In the genomic region with DNA sequence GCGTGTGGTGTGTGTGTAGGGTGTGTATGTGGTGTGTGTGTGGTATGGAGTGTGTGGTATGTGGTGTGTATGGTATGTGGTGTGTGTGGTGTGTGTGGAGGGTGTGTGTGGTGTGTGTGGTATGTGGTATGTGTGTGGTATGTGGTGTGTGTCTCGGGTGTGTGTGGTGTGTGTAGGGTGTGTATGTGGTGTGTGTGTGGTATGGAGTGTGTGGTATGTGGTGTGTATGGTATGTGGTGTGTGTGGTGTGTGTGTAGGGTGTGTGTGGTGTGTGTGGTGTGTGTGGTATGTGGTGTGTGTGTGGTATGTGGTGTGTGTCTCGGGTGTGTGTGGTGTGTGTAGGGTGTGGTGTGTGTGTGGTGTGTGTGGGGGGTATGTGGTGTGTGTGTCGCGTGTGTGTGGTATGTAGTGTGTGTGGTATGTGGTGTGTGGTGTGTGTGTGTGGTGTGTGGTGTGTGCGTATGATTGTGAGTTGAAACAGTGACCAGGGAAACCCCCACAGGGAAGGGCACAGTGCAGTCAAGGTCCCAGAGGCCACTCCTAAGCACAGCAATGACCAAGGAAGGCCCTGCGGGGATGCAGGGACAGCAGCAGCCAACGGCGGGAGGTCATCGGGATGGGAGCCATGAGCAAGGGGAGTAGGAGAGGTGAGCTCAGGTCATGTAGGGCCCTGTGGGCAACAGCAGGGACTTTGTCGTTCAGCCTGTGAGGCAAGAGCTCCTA, we compare ENCODE assay signal across 11 cellular contexts. TPM values are rescaled to one million over a fixed set of nuclear protein-coding genes. Genes with fewer than 3 reads are reported as not detected.
DNase-seq lines count a peak whose midpoint lies in the region; ATAC-seq and TF ChIP-seq lines count a peak whose summit lies in the region.
"Had no signal": no experiment of that assay in that cellular context is flagged by ENCODE, and none has a peak within 500 bp of the region (broad histone marks: within the 10 kb centered on the region; RNA-seq: fewer than 3 reads in every experiment).

No MANE protein-coding gene starts in this region.

- H3K27ac ChIP-seq in Panc1 (ENCODE audit: low read length): peak overlapping the region; percentile 25; the same call in 1 of the 2 replicates
- H3K27ac ChIP-seq: right atrium auricular region, upper lobe of left lung had no signal

- H3K36me3 ChIP-seq in Panc1 (ENCODE audit: control insufficient read depth, insufficient read depth, low read length): no peaks in the 10 kb centered on the region; the same call in 1 of the 2 replicates
- H3K36me3 ChIP-seq: right atrium auricular region, upper lobe of left lung had no signal

- no peak for TF ChIP-seq POLR2A in erythroblast (IDR thresholded peaks at IDR 0.05; ENCODE audit: low read length)

- CTCF ChIA-PET in Panc1 (lab: Charles Lee): interaction anchor here (0.6 kb wide), 1 partner anchor 9 kb away, joined by 4 read pairs; no protein-coding TSS in a partner anchor

- H3K27me3 ChIP-seq in Panc1 (ENCODE audit: control insufficient read depth, insufficient read depth, low read length): no peaks in the 10 kb centered on the region
- H3K27me3 ChIP-seq: right atrium auricular region, upper lobe of left lung had no signal

- DNase-seq in AG20443 (ENCODE audit: low spot score) (peak; percentile 4), EL (peak; percentile 20), Panc1 (ENCODE audit: low read depth, low spot score) (no peak), erythroblast (lab: John Stamatoyannopoulos, UW) (peak; percentile 56 to 79), GOT3 (lab: John Stamatoyannopoulos, UW) (no peak), amniotic stem cell (lab: John Stamatoyannopoulos, UW) (no peak), left cardiac atrium (no peak)
- DNase-seq: NCI-H2081 treated with DMSO at 0.1 percent for 48 hours, upper lobe of left lung had no signal

- in situ Hi-C loops in Panc1 (cut with HindIII; ENCODE audit: low pct_unique_long_range_greater_than_20kb, low sequenced_read_pairs): no loop called here

- H3K9me3 ChIP-seq in Panc1 (ENCODE audit: control insufficient read depth, insufficient read depth, low read depth, low read length): no peaks in the 10 kb centered on the region
- H3K9me3 ChIP-seq: right atrium auricular region, upper lobe of left lung had no signal

- POLR2A ChIA-PET in Panc1 (lab: Charles Lee): no interaction called here

- no peak for TF ChIP-seq CTCF in Panc1 (IDR thresholded peaks at IDR 0.05)

- peaks cover 3% of the 10 kb centered on the region; the same call in 1 of the 2 replicates for H3K4me1 ChIP-seq in Panc1 (ENCODE audit: control insufficient read depth, insufficient read depth, low read length)

- ATAC-seq in Panc1 (peak; percentile 28; the same call in 1 of the 2 replicates), HG02884 (IDR thresholded peaks at IDR 0.05; ENCODE audit: unreplicated experiment) (no peak), left cardiac atrium (no peak)

- BruUV-seq in Panc1 (replicated peaks; lab: Mats Ljungman, UMichigan): no TSS peak

- no peak overlapping the region for H3K4me3 ChIP-seq in Panc1 (ENCODE audit: low read depth in 2 of 2, low read length in 2 of 2)
- H3K4me3 ChIP-seq: right atrium auricular region, upper lobe of left lung had no signal

- intact Hi-C loops in Panc1 (cut with micrococcal nuclease; ENCODE audit: unreplicated experiment): loop anchor here (5.0 kb wide), 1 partner anchor 68 kb away; a partner anchor contains a TSS
- intact Hi-C loops in left cardiac atrium (cut with DNase I): loop anchor here in 1 of 2 donors (5.0 kb wide), 2 partner anchors 63 to 88 kb away; a partner anchor contains a TSS

RNA-seq across cellular contexts. Expression of a gene that starts 2.8 kb away (rescaled TPM):
- 52.8 TPM for total RNA-seq in Panc1 (2021; ENCODE audit: unreplicated experiment)
- 63.7 TPM for polyA plus RNA-seq in Panc1 (2012; ENCODE audit: insufficient read length)
- total RNA-seq in left cardiac atrium: 10 to 100 TPM; 40.6 to 46.2 TPM

RNA-seq across cellular contexts. Expression of a gene that starts 13.5 kb away (rescaled TPM):
- total RNA-seq in Panc1 (2021; ENCODE audit: unreplicated experiment) (5.8 TPM), left cardiac atrium (1 to 10 TPM; 2.4 TPM)
- polyA plus RNA-seq in Panc1 (2012; ENCODE audit: insufficient read length): 7.2 TPM

RNA-seq across cellular contexts. Expression of a gene that starts 32.9 kb away (rescaled TPM):
- total RNA-seq in Panc1 (2021; ENCODE audit: unreplicated experiment) (227 TPM), left cardiac atrium (10 to 100 TPM; 76.2 to 91.5 TPM)
- 239 TPM for polyA plus RNA-seq in Panc1 (2012; ENCODE audit: insufficient read length)

Comparison
In these comparisons a context has a peak if more than half of its experiments do, and no peak if none do; other contexts are left out.
1. DNase-seq: peak in AG20443 (single experiment), EL (single experiment) and erythroblast (2 of 2); none in Panc1 (single experiment), GOT3 (single experiment), amniotic stem cell (single experiment) and left cardiac atrium (single experiment).